ENCODE assay signal across 1 cellular context in the genomic region with DNA sequence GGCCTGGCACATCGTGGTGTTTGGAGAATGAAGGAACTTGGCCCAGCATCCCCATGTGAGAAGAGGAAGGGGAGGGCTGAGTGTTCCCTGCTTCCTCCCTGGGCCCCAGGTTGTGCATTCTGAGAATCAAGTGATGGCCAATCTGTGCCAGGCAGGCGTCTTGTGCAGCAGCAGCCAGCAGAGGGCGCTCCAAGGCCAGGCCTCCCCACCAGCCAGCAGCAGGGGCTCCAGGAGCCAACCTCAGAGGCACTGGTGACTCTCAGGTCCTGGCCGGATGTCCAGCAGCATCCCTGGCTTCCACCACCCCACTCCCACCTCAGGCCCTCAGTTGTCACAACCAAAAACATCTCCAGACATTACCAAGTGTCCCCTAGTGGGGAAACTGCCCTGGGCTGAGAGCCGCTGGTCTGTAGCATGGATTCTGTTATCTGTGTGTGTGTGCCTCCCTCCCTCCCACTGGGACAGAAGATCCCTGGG.
TF ChIP-seq lines count a peak whose summit lies in the region.

No MANE protein-coding gene starts in this region.

TF ChIP-seq in endothelial cell of umbilical vein, 7 proteins besides CTCF, POLR2A, EP300 and RAD21:
- TF ChIP-seq, protein P1, sequence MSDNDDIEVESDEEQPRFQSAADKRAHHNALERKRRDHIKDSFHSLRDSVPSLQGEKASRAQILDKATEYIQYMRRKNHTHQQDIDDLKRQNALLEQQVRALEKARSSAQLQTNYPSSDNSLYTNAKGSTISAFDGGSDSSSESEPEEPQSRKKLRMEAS (IDR thresholded peaks at IDR 0.05; ENCODE audit: insufficient read depth, insufficient read length) = no peak
- TF ChIP-seq MYC (IDR thresholded peaks at IDR 0.05; ENCODE audit: low read depth, low read length) = no peak
- TF ChIP-seq GATA2 (IDR thresholded peaks at IDR 0.05; ENCODE audit: insufficient read depth, insufficient read length, low read depth, low read length) = no peak
- TF ChIP-seq EZH2 (IDR thresholded peaks at IDR 0.05; ENCODE audit: borderline replicate concordance, low read depth, low read length, severe bottlenecking) = no peak
- no peak for TF ChIP-seq JUN (IDR thresholded peaks at IDR 0.05; ENCODE audit: borderline replicate concordance, insufficient read depth, insufficient read length, low read depth)
- TF ChIP-seq FOS (IDR thresholded peaks at IDR 0.05; ENCODE audit: borderline replicate concordance, insufficient read depth, low read length) = no peak
- TF ChIP-seq POLR2AphosphoS5 (IDR thresholded peaks at IDR 0.05; ENCODE audit: insufficient read depth, low read depth, low read length) = no peak
